ENCODE assay signal across 8 cellular contexts in genomic region chr14:24232121-24232644, GRCh38. TPM values are rescaled to one million over a fixed set of nuclear protein-coding genes. Genes with fewer than 3 reads are reported as not detected.
A peak's percentile ranks its signal among the peaks of the same experiment; 100 is the strongest.
DNase-seq lines count a peak whose midpoint lies in the region; ATAC-seq and TF ChIP-seq lines count a peak whose summit lies in the region.

Gene NEDD8 (minus strand): TSS chr14:24232367. CDS start chr14:24232267, 100 bp downstream.

- peak within 1 kb of the TSS; percentile 90 for H2AFZ ChIP-seq in PC-9

- intact Hi-C loops in PC-9 (cut with micrococcal nuclease; ENCODE audit: unreplicated experiment) = no loop called here

- TF ChIP-seq CTCF in PC-9 (conservative IDR thresholded peaks at IDR 0.05) = no peak

- DNase-seq in DMS114 treated with DMSO at 0.1 percent for 48 hours (lab: John Stamatoyannopoulos, UW; ENCODE audit: unreplicated experiment) (peak; percentile 87), KBM-7 (peak; percentile 96), PC-9 (peak; percentile 74 to 85), erythroblast (lab: John Stamatoyannopoulos, UW) (peak; percentile 89 to 93)
- peak; percentile 88 for DNase-seq in activated T-cell treated with anti-CD3 and anti-CD28 coated beads, Interleukin-2, amount 50 U/mL, for 1 hour
- DNase-seq in stimulated activated CD8-positive, alpha-beta memory T cell treated with anti-CD3 and anti-CD28 coated beads, Interleukin-4, amount 100 ng/mL, for 48 hours = peak; percentile 92

- 0 out of 2 replicates have a peak, but pooled peaks cover 4% of the 10 kb centered on the region for H3F3A ChIP-seq in PC-9 (ENCODE audit: insufficient read depth, low read depth)

- no peaks in the 10 kb centered on the region for H4K20me1 ChIP-seq in PC-9 (ENCODE audit: insufficient read depth)

- H3K9ac ChIP-seq in mucosa of stomach (ENCODE audit: low read length) = peak within 1 kb of the TSS; percentile 70

- POLR2A ChIA-PET in PC-9 (lab: Charles Lee; ENCODE audit: unreplicated experiment) = no interaction called here

- H3K9me2 ChIP-seq in PC-9 (ENCODE audit: insufficient read depth) = no peaks in the 10 kb centered on the region

- H3K79me2 ChIP-seq in PC-9 (ENCODE audit: low read depth) = peaks cover 61% of the 10 kb centered on the region

- CTCF ChIA-PET in PC-9 (lab: Charles Lee) = no interaction called here

- H3K27ac ChIP-seq in PC-9 = peak within 1 kb of the TSS; percentile 59

- no TSS peak for BruUV-seq in PC-9 (replicated peaks; lab: Mats Ljungman, UMichigan)

- H3K4me1 ChIP-seq in PC-9 (replicated peaks; ENCODE audit: insufficient read depth) = peaks cover 12% of the 10 kb centered on the region
- H3K4me1 ChIP-seq in mucosa of stomach (ENCODE audit: control insufficient read depth, insufficient read depth, low read length) = peaks cover 8% of the 10 kb centered on the region

- ATAC-seq in GM21717 (IDR thresholded peaks at IDR 0.05; ENCODE audit: unreplicated experiment) = peak; percentile 64

- no peaks in the 10 kb centered on the region for H3K27me3 ChIP-seq in PC-9 (ENCODE audit: insufficient read depth, low read depth)
- no peaks in the 10 kb centered on the region for H3K27me3 ChIP-seq in mucosa of stomach (ENCODE audit: control insufficient read depth, insufficient read depth, low read length)

- H3K4me3 ChIP-seq in PC-9 = peak within 1 kb of the TSS; percentile 89
- H3K4me3 ChIP-seq in mucosa of stomach (ENCODE audit: low read length) = peak within 1 kb of the TSS; percentile 87

- in situ Hi-C loops in KBM-7 (cut with MboI; ENCODE audit: low pct_unique_long_range_greater_than_20kb, low sequenced_read_pairs) = no loop called here

- peak; percentile 59 for TF ChIP-seq POLR2A in erythroblast (IDR thresholded peaks at IDR 0.05; ENCODE audit: low read length)

- no peaks in the 10 kb centered on the region for H3K9me3 ChIP-seq in PC-9 (ENCODE audit: insufficient read depth, low read depth)
- H3K9me3 ChIP-seq in mucosa of stomach (ENCODE audit: control insufficient read depth, low read length) = no peaks in the 10 kb centered on the region

- H3K36me3 ChIP-seq in PC-9 (ENCODE audit: low read depth) (no peaks in the 10 kb centered on the region), mucosa of stomach (ENCODE audit: control insufficient read depth, insufficient read depth, low read length) (no peaks in the 10 kb centered on the region)

- peak within 1 kb of the TSS; percentile 96 for H3K4me2 ChIP-seq in PC-9

RNA-seq across cellular contexts. Expression of gene NEDD8, which starts in this region (rescaled TPM):
- 134 and 179 TPM in 2 replicates for total RNA-seq in PC-9 (2021)

Comparison
In these comparisons a context has a peak if more than half of its experiments do, and no peak if none do; other contexts are left out.
1. Peak in every context shown above with its lines: DNase-seq, ATAC-seq, H3K4me3 ChIP-seq and H3K27ac ChIP-seq.